ENCODE assay signal across 10 cellular contexts in genomic region chr15:74777769-74778598, GRCh38. TPM values are rescaled to one million over a fixed set of nuclear protein-coding genes. Genes with fewer than 3 reads are reported as not detected.
DNase-seq lines count a peak whose midpoint lies in the region; ATAC-seq and TF ChIP-seq lines count a peak whose summit lies in the region.
"Had no signal": no experiment of that assay in that cellular context is flagged by ENCODE, and none has a peak within 500 bp of the region (broad histone marks: within the 10 kb centered on the region; RNA-seq: fewer than 3 reads in every experiment).

No MANE protein-coding gene starts in this region.

- peak overlapping the region; percentile 37 for H3K4me3 ChIP-seq in Karpas-422 (ENCODE audit: low read length)
- no peak overlapping the region for H3K4me3 ChIP-seq in lower leg skin (ENCODE audit: low read depth, poor library complexity, severe bottlenecking)
- H3K4me3 ChIP-seq: HAP-1 had no signal

- no peak for TF ChIP-seq POLR2A in lower leg skin (IDR thresholded peaks at IDR 0.05)

- no peaks in the 10 kb centered on the region; the same call in 1 of the 2 replicates for H3K36me3 ChIP-seq in Karpas-422 (ENCODE audit: insufficient read depth, low read length)

- peaks cover 10% of the 10 kb centered on the region for H3K79me2 ChIP-seq in Karpas-422 (ENCODE audit: low read length)

- peaks cover 79% of the 10 kb centered on the region for H3K4me1 Mint-ChIP-seq in activated T-cell treated with anti-CD3 and anti-CD28 coated beads, Interleukin-2, amount 50 U/mL, for 24 hours (ENCODE audit: low read depth)
- H3K4me1 Mint-ChIP-seq in dendritic cell treated with granulocyte-macrophage colony-stimulating factor and Interleukin-4, amounts not matched to agents 40 ng/mL and 50 ng/mL, for 4 days (ENCODE audit: low read depth), result peaks cover 78% of the 10 kb centered on the region
- peaks cover 87% of the 10 kb centered on the region for H3K4me1 Mint-ChIP-seq in stimulated activated memory B cell treated with anti-CD40 and anti-IgM and Interleukin-4, amounts not matched to agents 10 μg/mL and 1 μg/mL and 100 μg/mL, for 72 hours

- H3K27ac Mint-ChIP-seq in activated T-cell treated with anti-CD3 and anti-CD28 coated beads, Interleukin-2, amount 50 U/mL, for 24 hours, result peak overlapping the region; percentile 99
- H3K27ac Mint-ChIP-seq in dendritic cell treated with granulocyte-macrophage colony-stimulating factor and Interleukin-4, amounts not matched to agents 40 ng/mL and 50 ng/mL, for 4 days, result peak overlapping the region; percentile 93
- peak overlapping the region; percentile 96 for H3K27ac Mint-ChIP-seq in stimulated activated memory B cell treated with anti-CD40 and anti-IgM and Interleukin-4, amounts not matched to agents 10 μg/mL and 1 μg/mL and 100 μg/mL, for 72 hours

- no peaks in the 10 kb centered on the region for H3K9me2 ChIP-seq in Karpas-422 (replicated peaks; ENCODE audit: insufficient read depth, low read length)

- H2AFZ ChIP-seq in Karpas-422 (ENCODE audit: low read length), result no peak overlapping the region

- no peaks in the 10 kb centered on the region for H3K27me3 ChIP-seq in Karpas-422 (ENCODE audit: low read length)

- H3K9me3 ChIP-seq in Karpas-422 (ENCODE audit: low read length), result no peaks in the 10 kb centered on the region
- H3K9me3 ChIP-seq: HAP-1 had no signal

- H3K27me3 Mint-ChIP-seq in activated T-cell treated with anti-CD3 and anti-CD28 coated beads, Interleukin-2, amount 50 U/mL, for 24 hours, result no peaks in the 10 kb centered on the region
- no peaks in the 10 kb centered on the region for H3K27me3 Mint-ChIP-seq in dendritic cell treated with granulocyte-macrophage colony-stimulating factor and Interleukin-4, amounts not matched to agents 40 ng/mL and 50 ng/mL, for 4 days
- no peaks in the 10 kb centered on the region for H3K27me3 Mint-ChIP-seq in stimulated activated memory B cell treated with anti-CD40 and anti-IgM and Interleukin-4, amounts not matched to agents 10 μg/mL and 1 μg/mL and 100 μg/mL, for 72 hours

- peak overlapping the region; percentile 80 for H3K9ac ChIP-seq in Karpas-422 (ENCODE audit: low read length)

- H3K4me2 ChIP-seq in Karpas-422 (ENCODE audit: low read depth, low read length, poor library complexity, severe bottlenecking), result peak overlapping the region; percentile 68

- H3K4me1 ChIP-seq in Karpas-422 (ENCODE audit: low read length), result peaks cover 91% of the 10 kb centered on the region

- intact Hi-C loops in dendritic cell treated with granulocyte-macrophage colony-stimulating factor and Interleukin-4, amounts not matched to agents 40 ng/mL and 50 ng/mL, for 4 days (cut with micrococcal nuclease), result loop anchor here (5.0 kb wide), 1 partner anchor 159 kb away; the partner anchor contains the start of gene COX5A
- intact Hi-C loops in lower leg skin (cut with DNase I; ENCODE audit: low total_unique reads), result no loop called here

- H4K20me1 ChIP-seq in Karpas-422 (ENCODE audit: insufficient read depth, low read depth, low read length), result no peaks in the 10 kb centered on the region

- ATAC-seq in stimulated activated memory B cell treated with anti-CD40 and anti-IgM and Interleukin-4, amounts not matched to agents 10 μg/mL and 1 μg/mL and 100 μg/mL, for 72 hours, result peak; percentile 38
- ATAC-seq in HG03521 (IDR thresholded peaks at IDR 0.05; ENCODE audit: unreplicated experiment), result no peak

- peak overlapping the region; percentile 100 for H3K27ac ChIP-seq in Karpas-422 (ENCODE audit: low read length)

- no peaks in the 10 kb centered on the region for H3K9me3 Mint-ChIP-seq in activated T-cell treated with anti-CD3 and anti-CD28 coated beads, Interleukin-2, amount 50 U/mL, for 24 hours
- no peaks in the 10 kb centered on the region for H3K9me3 Mint-ChIP-seq in dendritic cell treated with granulocyte-macrophage colony-stimulating factor and Interleukin-4, amounts not matched to agents 40 ng/mL and 50 ng/mL, for 4 days
- H3K9me3 Mint-ChIP-seq in stimulated activated memory B cell treated with anti-CD40 and anti-IgM and Interleukin-4, amounts not matched to agents 10 μg/mL and 1 μg/mL and 100 μg/mL, for 72 hours, result no peaks in the 10 kb centered on the region

- H3K4me3 Mint-ChIP-seq in activated T-cell treated with anti-CD3 and anti-CD28 coated beads, Interleukin-2, amount 50 U/mL, for 24 hours, result peak overlapping the region; percentile 77
- H3K4me3 Mint-ChIP-seq in dendritic cell treated with granulocyte-macrophage colony-stimulating factor and Interleukin-4, amounts not matched to agents 40 ng/mL and 50 ng/mL, for 4 days, result peak overlapping the region; percentile 32
- peak overlapping the region; percentile 64 for H3K4me3 Mint-ChIP-seq in stimulated activated memory B cell treated with anti-CD40 and anti-IgM and Interleukin-4, amounts not matched to agents 10 μg/mL and 1 μg/mL and 100 μg/mL, for 72 hours

- DNase-seq in activated T-cell treated with anti-CD3 and anti-CD28 coated beads, Interleukin-2, amount 50 U/mL, for 24 hours, result no peak
- no peak for DNase-seq in activated T-cell treated with anti-CD3 and anti-CD28 coated beads, Interleukin-2, amount 50 U/mL, for 48 hours
- DNase-seq in Karpas-422 (peak; percentile 86), lower leg skin (ENCODE audit: low spot score in 2 of 2) (no peak), DMS153 treated with DMSO at 0.1 percent for 48 hours (lab: John Stamatoyannopoulos, UW; ENCODE audit: unreplicated experiment) (no peak)

- 88 to 92% methylated on average over 6 of the region's 6 CpGs for WGBS in lower leg skin, 2 donors

- H3K36me3 Mint-ChIP-seq in activated T-cell treated with anti-CD3 and anti-CD28 coated beads, Interleukin-2, amount 50 U/mL, for 24 hours (ENCODE audit: low read depth), result peaks cover 14% of the 10 kb centered on the region
- peaks cover 7% of the 10 kb centered on the region for H3K36me3 Mint-ChIP-seq in dendritic cell treated with granulocyte-macrophage colony-stimulating factor and Interleukin-4, amounts not matched to agents 40 ng/mL and 50 ng/mL, for 4 days (ENCODE audit: low read depth)
- peaks cover 5% of the 10 kb centered on the region for H3K36me3 Mint-ChIP-seq in stimulated activated memory B cell treated with anti-CD40 and anti-IgM and Interleukin-4, amounts not matched to agents 10 μg/mL and 1 μg/mL and 100 μg/mL, for 72 hours

- TF ChIP-seq CTCF in lower leg skin (IDR thresholded peaks at IDR 0.05), result no peak

RNA-seq across cellular contexts. Expression of gene CSK, which starts 3.9 kb away (rescaled TPM):
- total RNA-seq in Karpas-422 (2014; rRNA removed; shearing (Covaris generic); ENCODE audit: low replicate concordance), result 172 and 306 TPM in 2 replicates
- 10 to 100 TPM; 37.6 to 47.3 (median 45.4) TPM for total RNA-seq in lower leg skin

RNA-seq across cellular contexts. Expression of gene CYP1A2, which starts 29.3 kb away (rescaled TPM):
- not detected in 2 replicates for total RNA-seq in Karpas-422 (2014; rRNA removed; shearing (Covaris generic); ENCODE audit: low replicate concordance)
- not detected for total RNA-seq in lower leg skin
- total RNA-seq: pulmonary artery endothelial cell had no signal

RNA-seq across cellular contexts. Expression of gene LMAN1L, which starts 34.7 kb away (rescaled TPM):
- 3.3 and 4.3 TPM in 2 replicates for total RNA-seq in Karpas-422 (2014; rRNA removed; shearing (Covaris generic); ENCODE audit: low replicate concordance)
- total RNA-seq in lower leg skin, result 1 to 10 TPM in 1 of 4 donors, under 1 TPM in 1, not detected in 2; 0.29 to 1.3 TPM
- total RNA-seq: pulmonary artery endothelial cell had no signal

RNA-seq across cellular contexts. Expression of gene CPLX3, which starts 48.4 kb away (rescaled TPM):
- total RNA-seq in Karpas-422 (2014; rRNA removed; shearing (Covaris generic); ENCODE audit: low replicate concordance), result 5.2 and 7.3 TPM in 2 replicates
- total RNA-seq in lower leg skin, result under 1 TPM; 0.17 to 0.84 (median 0.28) TPM
- total RNA-seq: pulmonary artery endothelial cell had no signal

RNA-seq across cellular contexts. Expression of gene CYP1A1, which starts 52.7 kb away (rescaled TPM):
- total RNA-seq in Karpas-422 (2014; rRNA removed; shearing (Covaris generic); ENCODE audit: low replicate concordance), result not detected in 2 replicates
- 1 to 10 TPM; 3.0 to 6.8 (median 3.6) TPM for total RNA-seq in lower leg skin
